Comparison of ENCODE assay signal across 8 cellular contexts in the genomic region with DNA sequence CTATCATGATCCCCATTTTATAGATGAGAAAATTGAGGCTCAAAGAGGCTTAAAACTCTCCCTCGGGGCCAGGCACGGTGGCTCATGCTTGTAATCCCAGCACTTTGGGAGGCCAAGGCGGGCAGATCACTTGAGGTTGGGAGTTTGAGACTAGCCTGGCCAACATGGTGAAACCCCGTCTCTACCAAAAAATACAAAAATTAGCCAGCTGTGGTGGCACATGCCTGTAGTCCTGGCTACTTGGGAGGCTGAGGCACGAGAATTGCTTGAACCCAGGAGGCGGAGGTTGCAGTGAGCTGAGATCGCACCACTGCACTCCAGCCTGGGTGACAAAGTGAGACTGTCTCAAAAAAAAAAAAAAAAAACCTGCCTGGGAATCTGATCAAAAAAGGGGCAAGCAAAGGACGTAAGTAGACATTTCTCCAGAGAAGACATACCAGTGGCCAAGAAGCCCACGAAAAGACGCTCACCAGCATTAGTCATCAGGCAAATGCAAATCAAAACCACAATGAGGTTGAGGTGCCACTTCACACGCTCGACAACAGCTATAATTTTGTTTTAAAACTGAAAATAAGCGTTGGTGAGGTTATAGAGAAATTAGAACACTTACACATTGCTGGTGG.
A peak's percentile ranks its signal among the peaks of the same experiment; 100 is the strongest.
DNase-seq lines count a peak whose midpoint lies in the region; ATAC-seq, FAIRE-seq and TF ChIP-seq lines count a peak whose summit lies in the region.
"Not testable (repeated sequence)": the region's sequence is repeated elsewhere in the genome, so short reads cannot be mapped to it uniquely, and the experiment has no call there.

No MANE protein-coding gene starts in this region.

- H3K4me1 Mint-ChIP-seq in activated CD8-positive, alpha-beta T cell treated with anti-CD3 and anti-CD28 coated beads for 36 hours (ENCODE audit: low read depth) = peaks cover 55% of the 10 kb centered on the region
- peaks cover 60% of the 10 kb centered on the region for H3K4me1 Mint-ChIP-seq in activated naive CD8-positive, alpha-beta T cell (ENCODE audit: low read depth)

- not testable (repeated sequence) for H3K9me3 Mint-ChIP-seq in activated CD8-positive, alpha-beta T cell treated with anti-CD3 and anti-CD28 coated beads for 36 hours; activated naive CD8-positive, alpha-beta T cell (ENCODE audit: low read depth)

- H3K4me3 Mint-ChIP-seq in activated CD8-positive, alpha-beta T cell treated with anti-CD3 and anti-CD28 coated beads for 36 hours = peak overlapping the region; percentile 34
- peak overlapping the region; percentile 72 for H3K4me3 Mint-ChIP-seq in activated naive CD8-positive, alpha-beta T cell

- TF ChIP-seq CTCF in activated CD8-positive, alpha-beta T cell treated with anti-CD3 and anti-CD28 coated beads for 36 hours (IDR thresholded peaks at IDR 0.05) = not testable (repeated sequence)

- peak overlapping the region; percentile 79 for H3K27ac Mint-ChIP-seq in activated CD8-positive, alpha-beta T cell treated with anti-CD3 and anti-CD28 coated beads for 36 hours
- H3K27ac Mint-ChIP-seq in activated naive CD8-positive, alpha-beta T cell = peak overlapping the region; percentile 91

- not testable (repeated sequence) for FAIRE-seq in urothelium cell line (lab: Jason Lieb, UNC)

- CTCF ChIA-PET in activated CD8-positive, alpha-beta T cell treated with anti-CD3 and anti-CD28 coated beads for 36 hours (lab: Charles Lee) = interaction anchor here (1.2 to 1.8 kb wide), 5 partner anchors 9 to 170 kb away, joined by 3 to 7 read pairs (median 3); a partner anchor contains a TSS

- intact Hi-C loops in activated CD8-positive, alpha-beta T cell treated with anti-CD3 and anti-CD28 coated beads for 36 hours (cut with micrococcal nuclease) = loop anchor here (5.0 kb wide), 1 partner anchor 39 kb away; no protein-coding TSS in a partner anchor
- intact Hi-C loops in cardiac septum (cut with DNase I) = not testable (repeated sequence)

- not testable (repeated sequence) for H3K27me3 Mint-ChIP-seq in activated CD8-positive, alpha-beta T cell treated with anti-CD3 and anti-CD28 coated beads for 36 hours; activated naive CD8-positive, alpha-beta T cell

- POLR2A ChIA-PET in activated CD8-positive, alpha-beta T cell treated with anti-CD3 and anti-CD28 coated beads for 36 hours (lab: Charles Lee) = interaction anchor here (0.6 to 2.9 kb wide), 7 partner anchors 9 to 455 kb away, joined by 3 to 9 read pairs (median 5); a partner anchor contains a TSS

- H3K36me3 Mint-ChIP-seq in activated CD8-positive, alpha-beta T cell treated with anti-CD3 and anti-CD28 coated beads for 36 hours (ENCODE audit: low read depth); activated naive CD8-positive, alpha-beta T cell: not testable (repeated sequence)

- ATAC-seq in GM18511 (IDR thresholded peaks at IDR 0.05; ENCODE audit: unreplicated experiment) (peak; percentile 78), HG03378 (IDR thresholded peaks at IDR 0.05; ENCODE audit: unreplicated experiment) (peak; percentile 63)
- peak; percentile 75 for ATAC-seq in activated CD8-positive, alpha-beta T cell treated with anti-CD3 and anti-CD28 coated beads for 36 hours

- DNase-seq in RPMI7951 (ENCODE audit: low read depth) (peak; percentile 59), cardiac septum (ENCODE audit: low spot score) (peak; percentile 22), urothelium cell line (ENCODE audit: low spot score) (peak; percentile 75)
- peak; percentile 90 for DNase-seq in activated CD8-positive, alpha-beta T cell treated with anti-CD3 and anti-CD28 coated beads for 36 hours
- peak; percentile 80 for DNase-seq in stimulated activated CD4-positive, alpha-beta T cell treated with anti-CD3 and anti-CD28 coated beads, Interleukin-1b, Interleukin-23, amount 100 ng/mL, for 48 hours

Comparison
In these comparisons a context has a peak if more than half of its experiments do, and no peak if none do; other contexts are left out.
1. Peak in every context shown above with its lines: DNase-seq and ATAC-seq.
2. DNase-seq: peak in every context shown above with its lines; median percentile 90 in activated CD8-positive, alpha-beta T cell treated with anti-CD3 and anti-CD28 coated beads for 36 hours; 80 in stimulated activated CD4-positive, alpha-beta T cell treated with anti-CD3 and anti-CD28 coated beads, Interleukin-1b, Interleukin-23, amount 100 ng/mL, for 48 hours; 75 in urothelium cell line; 59 in RPMI7951; 22 in cardiac septum.